In genomic region chr15:43383070-43383469, GRCh38 we compare ENCODE assay signal across 1 cellular context.
TF ChIP-seq lines count a peak whose summit lies in the region.

No MANE protein-coding gene starts in this region.

TF ChIP-seq in IMR-90, 13 proteins besides CTCF, POLR2A, EP300 and RAD21 (continued from another document):
- TF ChIP-seq RCOR1 (IDR thresholded peaks at IDR 0.05; ENCODE audit: insufficient replicate concordance, low read length) = no peak
- peak; percentile 26; the same call in 1 of the 2 replicates for TF ChIP-seq MAFK (IDR thresholded peaks at IDR 0.05; ENCODE audit: low read depth, low read length)
- TF ChIP-seq USF2 (IDR thresholded peaks at IDR 0.05; ENCODE audit: low read depth, low read length) = no peak
